8 cellular contexts compared by ENCODE assay signal in the genomic region with DNA sequence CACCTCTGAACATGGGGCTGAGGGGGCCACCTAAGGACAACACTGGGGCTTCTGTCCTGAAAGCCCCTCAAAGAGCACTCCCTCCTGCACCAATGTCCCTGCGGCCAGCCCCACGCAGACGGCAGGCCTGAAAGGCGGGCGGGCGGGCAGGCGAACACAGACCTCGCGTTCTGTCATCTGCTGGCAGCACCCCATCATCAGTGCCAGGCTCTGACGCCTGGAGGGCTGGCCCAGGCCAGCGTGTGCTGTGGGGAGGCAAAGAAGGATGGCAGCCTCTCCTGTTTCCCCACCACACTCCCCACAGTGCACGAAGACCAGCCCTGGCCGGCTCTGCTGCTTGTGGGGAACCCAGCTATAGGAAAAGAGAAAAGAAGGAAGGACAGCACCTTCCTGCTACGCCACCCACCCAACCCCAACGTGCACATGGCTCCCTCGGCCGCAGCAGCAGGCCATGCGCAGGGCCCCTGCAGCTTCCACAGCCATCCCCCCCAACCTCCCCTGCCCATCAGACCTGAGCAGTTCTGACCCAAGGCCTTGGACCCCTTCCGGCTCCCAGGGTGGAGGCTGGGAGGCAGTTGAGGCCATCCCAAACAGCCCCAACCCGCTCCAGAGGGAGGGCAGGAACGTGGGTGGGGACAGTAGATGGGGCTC. TPM values are rescaled to one million over a fixed set of nuclear protein-coding genes. Genes with fewer than 3 reads are reported as not detected.
DNase-seq lines count a peak whose midpoint lies in the region; ATAC-seq and TF ChIP-seq lines count a peak whose summit lies in the region.
"Had no signal": no experiment of that assay in that cellular context is flagged by ENCODE, and none has a peak within 500 bp of the region (broad histone marks: within the 10 kb centered on the region; RNA-seq: fewer than 3 reads in every experiment).

No MANE protein-coding gene starts in this region.

- CTCF ChIA-PET in RWPE1 (lab: Yijun Ruan, JAX) = interaction anchor here (0.9 kb wide), 1 partner anchor 13 kb away, joined by 3 read pairs; no protein-coding TSS in a partner anchor

- H3K27ac ChIP-seq in RWPE1 = peak overlapping the region; percentile 87
- peak overlapping the region; percentile 90 to 92 for H3K27ac ChIP-seq in esophagus (ENCODE audit: low read depth in 2 of 2, low read length in 1 of 2)
- H3K27ac ChIP-seq in spleen = peak overlapping the region in 7 of 8 donors; percentile 29 to 90 (median 80)
- H3K27ac ChIP-seq in esophagus muscularis mucosa (replicated peaks in 1 of 4) = no peak overlapping the region

- peak overlapping the region; percentile 26; the same call in 1 of the 2 replicates for H3K4me3 ChIP-seq in GM06990 (replicated peaks; ENCODE audit: low read depth, low read length)
- no peak overlapping the region for H3K4me3 ChIP-seq in esophagus (ENCODE audit: low read depth in 1 of 2, low read length in 2 of 2)
- peak overlapping the region in 1 of 8 donors; percentile 59 for H3K4me3 ChIP-seq in spleen
- no peak overlapping the region for H3K4me3 ChIP-seq in esophagus muscularis mucosa

- 62 to 71% methylated on average over 21 of the region's 21 CpGs for WGBS in esophagus, 2 donors
- WGBS in spleen, 5 donors = 66 to 76% (median 73%) methylated on average over 14 to 21 of the region's 21 CpGs
- WGBS in esophagus muscularis mucosa = 76% methylated on average over 17 of the region's 21 CpGs

- H3K27me3 ChIP-seq in GM06990 (replicated peaks; ENCODE audit: control insufficient read depth, insufficient read depth, low read length) (no peaks in the 10 kb centered on the region), esophagus (ENCODE audit: control insufficient read depth in 1 of 2, insufficient read depth in 2 of 2, low read length in 2 of 2) (no peaks in the 10 kb centered on the region), spleen (replicated peaks in 1 of 7) (no peaks in the 10 kb centered on the region), esophagus muscularis mucosa (no peaks in the 10 kb centered on the region)

- H3K9me3 ChIP-seq in esophagus (ENCODE audit: control insufficient read depth in 2 of 2, insufficient read depth in 1 of 2, low read depth in 1 of 2, low read length in 1 of 2) (no peaks in the 10 kb centered on the region), spleen (no peaks in the 10 kb centered on the region), esophagus muscularis mucosa (no peaks in the 10 kb centered on the region)

- H3K36me3 ChIP-seq in GM06990 (ENCODE audit: control insufficient read depth, insufficient read depth, low read length) = peaks cover 14% of the 10 kb centered on the region
- H3K36me3 ChIP-seq in esophagus (ENCODE audit: control insufficient read depth in 2 of 2, insufficient read depth in 2 of 2, low read length in 1 of 2) = peaks cover 0 to 21% of the 10 kb centered on the region in 2 donors
- H3K36me3 ChIP-seq in spleen = peaks cover 0 to 21% (median 18%) of the 10 kb centered on the region in 6 donors
- H3K36me3 ChIP-seq in esophagus muscularis mucosa = peaks cover 12 to 21% (median 20%) of the 10 kb centered on the region in 4 donors

- POLR2A ChIA-PET in RWPE1 (lab: Yijun Ruan, JAX; ENCODE audit: low non-redundant PET) = interaction anchor here (0.6 kb wide), 1 partner anchor 10 kb away, joined by 4 read pairs; a partner anchor contains a TSS

- no peak for ATAC-seq in GM21786 (IDR thresholded peaks at IDR 0.05; ENCODE audit: unreplicated experiment)

- intact Hi-C loops in spleen (cut with DNase I; ENCODE audit: low total_unique reads) = loop anchor here (10.0 kb wide), 1 partner anchor 127 kb away; a partner anchor contains a TSS
- intact Hi-C loops in esophagus muscularis mucosa (cut with DNase I) = loop anchor here (5.0 to 10.0 kb wide), 2 partner anchors 36 to 227 kb away; a partner anchor contains a TSS

- H3K4me1 ChIP-seq in esophagus (ENCODE audit: control insufficient read depth in 2 of 2, insufficient read depth in 2 of 2, low read length in 1 of 2) (peaks cover 30 to 53% of the 10 kb centered on the region in 2 donors), spleen (peaks cover 52 to 82% (median 69%) of the 10 kb centered on the region in 6 donors), esophagus muscularis mucosa (peaks cover 56 to 69% (median 66%) of the 10 kb centered on the region in 4 donors)

- DNase-seq in GM06990 (ENCODE audit: extremely low read depth, insufficient read length) (no peak), RWPE1 (ENCODE audit: low spot score) (no peak), spleen (no peak), esophagus muscularis mucosa (ENCODE audit: extremely low spot score) (no peak), NCI-H510A treated with DMSO at 0.1 percent for 48 hours (lab: John Stamatoyannopoulos, UW) (no peak)

- no peak for TF ChIP-seq EP300 in esophagus muscularis mucosa (IDR thresholded peaks at IDR 0.05)

- TF ChIP-seq CTCF in GM06990 (IDR thresholded peaks at IDR 0.05; ENCODE audit: insufficient read depth, low read length, poor library complexity, severe bottlenecking) (no peak), RWPE1 (conservative IDR thresholded peaks at IDR 0.05; ENCODE audit: low read depth) (no peak), spleen (IDR thresholded peaks at IDR 0.05 in 8 of 11, conservative IDR thresholded peaks at IDR 0.05 in 3 of 11) (no peak), esophagus muscularis mucosa (IDR thresholded peaks at IDR 0.05) (no peak)

- TF ChIP-seq POLR2A in spleen (IDR thresholded peaks at IDR 0.05) = no peak
- TF ChIP-seq POLR2A in esophagus muscularis mucosa (IDR thresholded peaks at IDR 0.05; ENCODE audit: low read depth) = no peak

RNA-seq across cellular contexts. Expression of a gene that starts 3.5 kb away (rescaled TPM):
- polyA plus RNA-seq in esophagus (10 to 100 TPM; 44.3 to 73.5 TPM), spleen (10 to 100 TPM; 35.7 to 63.3 (median 36.8) TPM)
- total RNA-seq in spleen (10 to 100 TPM; 65.2 to 96.9 (median 78.9) TPM), esophagus muscularis mucosa (100 to 1,000 TPM in 2 of 4 donors, 10 to 100 TPM in 2; 56.1 to 121 (median 86.9) TPM)

RNA-seq across cellular contexts. Expression of a gene that starts 10.0 kb away (rescaled TPM):
- polyA plus RNA-seq in esophagus (1 to 10 TPM; 2.2 to 3.6 TPM), spleen (1 to 10 TPM in 2 of 3 donors, under 1 TPM in 1; 0.74 to 2.1 (median 1.3) TPM)
- total RNA-seq in spleen (1 to 10 TPM; 1.2 to 3.5 (median 2.6) TPM), esophagus muscularis mucosa (under 1 TPM in 1 of 4 donors, not detected in 3; under 0.01 TPM)

RNA-seq across cellular contexts. Expression of a gene that starts 15.3 kb away (rescaled TPM):
- polyA plus RNA-seq in esophagus (not detected), spleen (under 1 TPM; 0.24 to 0.26 (median 0.26) TPM)
- total RNA-seq in spleen (1 to 10 TPM in 1 of 7 donors, not detected in 6; 2.2 TPM), esophagus muscularis mucosa (not detected)
- total RNA-seq: dermis microvascular lymphatic vessel endothelial cell had no signal

RNA-seq across cellular contexts. Expression of a gene that starts 36.2 kb away (rescaled TPM):
- polyA plus RNA-seq in esophagus (10 to 100 TPM; 44.1 to 64.9 TPM), spleen (10 to 100 TPM; 36.6 to 71.2 (median 45.0) TPM)
- total RNA-seq in spleen (10 to 100 TPM; 62.5 to 81.1 (median 72.2) TPM), esophagus muscularis mucosa (10 to 100 TPM; 34.9 to 67.1 (median 46.8) TPM)

RNA-seq across cellular contexts. Expression of a gene that starts 36.7 kb away (rescaled TPM):
- polyA plus RNA-seq in esophagus = 10 to 100 TPM; 32.9 to 35.4 TPM
- total RNA-seq in spleen = 10 to 100 TPM; 33.9 to 48.0 (median 38.1) TPM
- 10 to 100 TPM; 31.4 to 43.1 (median 35.0) TPM for polyA plus RNA-seq in spleen
- total RNA-seq in esophagus muscularis mucosa = 10 to 100 TPM; 30.3 to 44.6 (median 41.7) TPM

Comparison
In these comparisons a context has a peak if more than half of its experiments do, and no peak if none do; other contexts are left out.
1. H3K27ac ChIP-seq: peak in RWPE1 (single experiment), esophagus (2 of 2) and spleen (7 of 8); none in esophagus muscularis mucosa (0 of 4).